ENCODE assay signal across 1 cellular context in genomic region chr12:52200783-52201519, GRCh38.
TF ChIP-seq lines count a peak whose summit lies in the region.

No MANE protein-coding gene starts in this region.

TF ChIP-seq in SK-N-SH, 30 proteins besides CTCF, POLR2A, EP300 and RAD21 (continued from another document):
- TF ChIP-seq FOXJ3 (CRISPR knock-in tag; IDR thresholded peaks at IDR 0.05) (peak; percentile 99), MEF2A (IDR thresholded peaks at IDR 0.05; ENCODE audit: borderline replicate concordance, low read depth) (no peak), RXRA (IDR thresholded peaks at IDR 0.05; ENCODE audit: borderline replicate concordance, low read depth) (no peak), MXI1 (IDR thresholded peaks at IDR 0.05; ENCODE audit: low read depth, low read length) (peak; percentile 35; the same call in 1 of the 2 replicates), SMC3 (IDR thresholded peaks at IDR 0.05; ENCODE audit: low read depth, low read length) (no peak), EZH2phosphoT487 (IDR thresholded peaks at IDR 0.05; ENCODE audit: borderline replicate concordance, low read depth) (no peak), ELF1 (IDR thresholded peaks at IDR 0.05) (no peak), RFX5 (IDR thresholded peaks at IDR 0.05; ENCODE audit: low read length) (0 out of 2 replicates have a peak, but pooled peaks have one; percentile 44), RCOR1 (IDR thresholded peaks at IDR 0.05; ENCODE audit: low read length) (peak; percentile 94), NFIC (IDR thresholded peaks at IDR 0.05; ENCODE audit: borderline replicate concordance) (no peak), CHD2 (IDR thresholded peaks at IDR 0.05; ENCODE audit: low read length, partially characterized antibody) (peak; percentile 85), NRF1 (IDR thresholded peaks at IDR 0.05; ENCODE audit: low read depth, low read length) (no peak)
- TF ChIP-seq, protein P1, sequence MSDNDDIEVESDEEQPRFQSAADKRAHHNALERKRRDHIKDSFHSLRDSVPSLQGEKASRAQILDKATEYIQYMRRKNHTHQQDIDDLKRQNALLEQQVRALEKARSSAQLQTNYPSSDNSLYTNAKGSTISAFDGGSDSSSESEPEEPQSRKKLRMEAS (IDR thresholded peaks at IDR 0.05; ENCODE audit: low read depth) = no peak
- TF ChIP-seq, protein P2, sequence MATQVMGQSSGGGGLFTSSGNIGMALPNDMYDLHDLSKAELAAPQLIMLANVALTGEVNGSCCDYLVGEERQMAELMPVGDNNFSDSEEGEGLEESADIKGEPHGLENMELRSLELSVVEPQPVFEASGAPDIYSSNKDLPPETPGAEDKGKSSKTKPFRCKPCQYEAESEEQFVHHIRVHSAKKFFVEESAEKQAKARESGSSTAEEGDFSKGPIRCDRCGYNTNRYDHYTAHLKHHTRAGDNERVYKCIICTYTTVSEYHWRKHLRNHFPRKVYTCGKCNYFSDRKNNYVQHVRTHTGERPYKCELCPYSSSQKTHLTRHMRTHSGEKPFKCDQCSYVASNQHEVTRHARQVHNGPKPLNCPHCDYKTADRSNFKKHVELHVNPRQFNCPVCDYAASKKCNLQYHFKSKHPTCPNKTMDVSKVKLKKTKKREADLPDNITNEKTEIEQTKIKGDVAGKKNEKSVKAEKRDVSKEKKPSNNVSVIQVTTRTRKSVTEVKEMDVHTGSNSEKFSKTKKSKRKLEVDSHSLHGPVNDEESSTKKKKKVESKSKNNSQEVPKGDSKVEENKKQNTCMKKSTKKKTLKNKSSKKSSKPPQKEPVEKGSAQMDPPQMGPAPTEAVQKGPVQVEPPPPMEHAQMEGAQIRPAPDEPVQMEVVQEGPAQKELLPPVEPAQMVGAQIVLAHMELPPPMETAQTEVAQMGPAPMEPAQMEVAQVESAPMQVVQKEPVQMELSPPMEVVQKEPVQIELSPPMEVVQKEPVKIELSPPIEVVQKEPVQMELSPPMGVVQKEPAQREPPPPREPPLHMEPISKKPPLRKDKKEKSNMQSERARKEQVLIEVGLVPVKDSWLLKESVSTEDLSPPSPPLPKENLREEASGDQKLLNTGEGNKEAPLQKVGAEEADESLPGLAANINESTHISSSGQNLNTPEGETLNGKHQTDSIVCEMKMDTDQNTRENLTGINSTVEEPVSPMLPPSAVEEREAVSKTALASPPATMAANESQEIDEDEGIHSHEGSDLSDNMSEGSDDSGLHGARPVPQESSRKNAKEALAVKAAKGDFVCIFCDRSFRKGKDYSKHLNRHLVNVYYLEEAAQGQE (IDR thresholded peaks at IDR 0.05; ENCODE audit: low read depth, low read length) = no peak
- TF ChIP-seq, protein P3, sequence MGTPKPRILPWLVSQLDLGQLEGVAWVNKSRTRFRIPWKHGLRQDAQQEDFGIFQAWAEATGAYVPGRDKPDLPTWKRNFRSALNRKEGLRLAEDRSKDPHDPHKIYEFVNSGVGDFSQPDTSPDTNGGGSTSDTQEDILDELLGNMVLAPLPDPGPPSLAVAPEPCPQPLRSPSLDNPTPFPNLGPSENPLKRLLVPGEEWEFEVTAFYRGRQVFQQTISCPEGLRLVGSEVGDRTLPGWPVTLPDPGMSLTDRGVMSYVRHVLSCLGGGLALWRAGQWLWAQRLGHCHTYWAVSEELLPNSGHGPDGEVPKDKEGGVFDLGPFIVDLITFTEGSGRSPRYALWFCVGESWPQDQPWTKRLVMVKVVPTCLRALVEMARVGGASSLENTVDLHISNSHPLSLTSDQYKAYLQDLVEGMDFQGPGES (IDR thresholded peaks at IDR 0.05; ENCODE audit: low read depth, low read length) = no peak
- TF ChIP-seq, protein P4, sequence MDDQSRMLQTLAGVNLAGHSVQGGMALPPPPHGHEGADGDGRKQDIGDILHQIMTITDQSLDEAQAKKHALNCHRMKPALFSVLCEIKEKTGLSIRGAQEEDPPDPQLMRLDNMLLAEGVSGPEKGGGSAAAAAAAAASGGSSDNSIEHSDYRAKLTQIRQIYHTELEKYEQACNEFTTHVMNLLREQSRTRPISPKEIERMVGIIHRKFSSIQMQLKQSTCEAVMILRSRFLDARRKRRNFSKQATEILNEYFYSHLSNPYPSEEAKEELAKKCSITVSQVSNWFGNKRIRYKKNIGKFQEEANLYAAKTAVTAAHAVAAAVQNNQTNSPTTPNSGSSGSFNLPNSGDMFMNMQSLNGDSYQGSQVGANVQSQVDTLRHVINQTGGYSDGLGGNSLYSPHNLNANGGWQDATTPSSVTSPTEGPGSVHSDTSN (IDR thresholded peaks at IDR 0.05) = no peak
- TF ChIP-seq, protein P5, sequence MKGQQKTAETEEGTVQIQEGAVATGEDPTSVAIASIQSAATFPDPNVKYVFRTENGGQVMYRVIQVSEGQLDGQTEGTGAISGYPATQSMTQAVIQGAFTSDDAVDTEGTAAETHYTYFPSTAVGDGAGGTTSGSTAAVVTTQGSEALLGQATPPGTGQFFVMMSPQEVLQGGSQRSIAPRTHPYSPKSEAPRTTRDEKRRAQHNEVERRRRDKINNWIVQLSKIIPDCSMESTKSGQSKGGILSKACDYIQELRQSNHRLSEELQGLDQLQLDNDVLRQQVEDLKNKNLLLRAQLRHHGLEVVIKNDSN (IDR thresholded peaks at IDR 0.05; ENCODE audit: borderline replicate concordance, low read depth) = no peak
